1 cellular context compared by ENCODE assay signal in the genomic region with DNA sequence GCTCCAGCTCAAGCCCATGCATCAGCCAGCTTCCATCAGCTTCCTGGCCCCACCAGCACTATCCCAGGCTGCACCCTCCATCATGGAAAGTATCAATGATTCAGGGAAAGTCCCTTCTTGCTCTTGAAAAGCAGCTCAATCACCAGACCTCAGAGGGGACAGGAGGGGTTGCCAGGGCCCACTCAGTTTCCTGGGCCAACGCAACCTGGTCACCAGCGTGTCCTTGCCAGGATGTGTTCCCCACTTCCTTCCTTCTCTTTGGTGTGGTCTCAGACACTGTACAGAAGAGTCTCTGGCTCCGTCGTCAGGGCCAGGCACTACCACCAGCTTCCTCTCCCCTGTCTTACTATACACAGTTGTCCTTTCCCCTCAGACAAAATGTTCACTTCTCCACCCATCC.
TF ChIP-seq lines count a peak whose summit lies in the region.

No MANE protein-coding gene starts in this region.

TF ChIP-seq in H1, 55 proteins besides CTCF, POLR2A, EP300 and RAD21:
- TF ChIP-seq SIN3A (conservative IDR thresholded peaks at IDR 0.05 in 1 of 2, IDR thresholded peaks at IDR 0.05 in 1 of 2; ENCODE audit: low read depth in 1 of 2, low read length in 2 of 2) (no peak), BRCA1 (IDR thresholded peaks at IDR 0.05; ENCODE audit: low read depth, low read length) (no peak), CREB1 (IDR thresholded peaks at IDR 0.05) (no peak), POLR2AphosphoS5 (IDR thresholded peaks at IDR 0.05; ENCODE audit: low read depth, low read length) (no peak), MAFK (IDR thresholded peaks at IDR 0.05; ENCODE audit: low read depth, low read length) (no peak), NANOG (IDR thresholded peaks at IDR 0.05; ENCODE audit: insufficient read depth, low read depth, low read length, poor library complexity, severe bottlenecking) (no peak), SRF (IDR thresholded peaks at IDR 0.05; ENCODE audit: low read depth, low read length) (no peak)
- TF ChIP-seq, protein P1, sequence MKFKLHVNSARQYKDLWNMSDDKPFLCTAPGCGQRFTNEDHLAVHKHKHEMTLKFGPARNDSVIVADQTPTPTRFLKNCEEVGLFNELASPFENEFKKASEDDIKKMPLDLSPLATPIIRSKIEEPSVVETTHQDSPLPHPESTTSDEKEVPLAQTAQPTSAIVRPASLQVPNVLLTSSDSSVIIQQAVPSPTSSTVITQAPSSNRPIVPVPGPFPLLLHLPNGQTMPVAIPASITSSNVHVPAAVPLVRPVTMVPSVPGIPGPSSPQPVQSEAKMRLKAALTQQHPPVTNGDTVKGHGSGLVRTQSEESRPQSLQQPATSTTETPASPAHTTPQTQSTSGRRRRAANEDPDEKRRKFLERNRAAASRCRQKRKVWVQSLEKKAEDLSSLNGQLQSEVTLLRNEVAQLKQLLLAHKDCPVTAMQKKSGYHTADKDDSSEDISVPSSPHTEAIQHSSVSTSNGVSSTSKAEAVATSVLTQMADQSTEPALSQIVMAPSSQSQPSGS (IDR thresholded peaks at IDR 0.05; ENCODE audit: low read length), result no peak
